ENCODE assay signal across 13 cellular contexts in genomic region chr2:71603311-71603794, GRCh38.
DNase-seq lines count a peak whose midpoint lies in the region; ATAC-seq, FAIRE-seq and TF ChIP-seq lines count a peak whose summit lies in the region.
"Had no signal": no experiment of that assay in that cellular context is flagged by ENCODE, and none has a peak within 500 bp of the region (broad histone marks: within the 10 kb centered on the region; RNA-seq: fewer than 3 reads in every experiment).

No MANE protein-coding gene starts in this region.

- H3K27ac ChIP-seq in caudate nucleus (ENCODE audit: low read depth, low read length) (peak overlapping the region; percentile 2), HepG2 (ENCODE audit: extremely low read length, insufficient read depth, low read length) (no peak overlapping the region), temporal lobe (ENCODE audit: low read depth, low read length) (peak overlapping the region; percentile 19)
- H3K27ac ChIP-seq: colonic mucosa had no signal

- no TSS peak for BruUV-seq in HepG2 (replicated peaks; lab: Mats Ljungman, UMichigan)

- CTCF ChIA-PET in activated CD4-positive, alpha-beta T cell treated with anti-CD3 and anti-CD28 coated beads for 36 hours (lab: Charles Lee): no interaction called here
- CTCF ChIA-PET in HepG2 (lab: Yijun Ruan, JAX; ENCODE audit: low intra/inter-chr PET ratio, low total read pairs): no interaction called here

- no peaks in the 10 kb centered on the region for H3K36me3 Mint-ChIP-seq in activated CD4-positive, alpha-beta T cell treated with anti-CD3 and anti-CD28 coated beads, Interleukin-2, amount 10 ng/mL, durations not matched to agents 24 days and 14 days (ENCODE audit: low read depth)
- H3K36me3 Mint-ChIP-seq in activated CD4-positive, alpha-beta T cell treated with anti-CD3 and anti-CD28 coated beads for 36 hours (ENCODE audit: low read depth): no peaks in the 10 kb centered on the region
- H3K36me3 Mint-ChIP-seq: T-cell had no signal

- no peak for FAIRE-seq in HepG2 (lab: Jason Lieb, UNC)
- FAIRE-seq: A204.1, small intestine had no signal

- POLR2A ChIA-PET in activated CD4-positive, alpha-beta T cell treated with anti-CD3 and anti-CD28 coated beads for 36 hours (lab: Charles Lee): no interaction called here
- POLR2A ChIA-PET in HepG2 (lab: Yijun Ruan, JAX): no interaction called here

- H3K27ac Mint-ChIP-seq in activated CD4-positive, alpha-beta T cell treated with anti-CD3 and anti-CD28 coated beads, Interleukin-2, amount 10 ng/mL, durations not matched to agents 24 days and 14 days: peak overlapping the region; percentile 65
- no peak overlapping the region for H3K27ac Mint-ChIP-seq in activated CD4-positive, alpha-beta T cell treated with anti-CD3 and anti-CD28 coated beads for 36 hours
- H3K27ac Mint-ChIP-seq: T-cell had no signal

- no peak for TF ChIP-seq CTCF in HepG2 (CRISPR knock-in tag; IDR thresholded peaks at IDR 0.05)

- no peaks in the 10 kb centered on the region for H3K4me1 ChIP-seq in HepG2 (ENCODE audit: insufficient read depth, low read length)
- H3K4me1 ChIP-seq: colonic mucosa had no signal

- in situ Hi-C loops in HepG2 (cut with HindIII; ENCODE audit: extremely low pct_ligation_motif_present, low pct_unique_long_range_greater_than_20kb): no loop called here

- TF ChIP-seq POLR2A in HepG2 (IDR thresholded peaks at IDR 0.05; ENCODE audit: insufficient read depth in 1 of 2, low read depth in 2 of 2, low read length in 2 of 2): no peak

- no peak overlapping the region for H3K4me3 ChIP-seq in HepG2 (replicated peaks in 1 of 3; ENCODE audit: insufficient read depth in 1 of 3, low read depth in 2 of 3, low read length in 3 of 3)
- H3K4me3 ChIP-seq: colonic mucosa had no signal

- no peak overlapping the region for H2AFZ ChIP-seq in HepG2 (ENCODE audit: low read length)

- peak overlapping the region; percentile 15 for H3K4me3 Mint-ChIP-seq in activated CD4-positive, alpha-beta T cell treated with anti-CD3 and anti-CD28 coated beads, Interleukin-2, amount 10 ng/mL, durations not matched to agents 24 days and 14 days
- H3K4me3 Mint-ChIP-seq in activated CD4-positive, alpha-beta T cell treated with anti-CD3 and anti-CD28 coated beads for 36 hours: no peak overlapping the region
- H3K4me3 Mint-ChIP-seq: T-cell had no signal

- no peak overlapping the region for H3K4me2 ChIP-seq in HepG2 (ENCODE audit: low read depth, low read length)

- H3K9me3 Mint-ChIP-seq in activated CD4-positive, alpha-beta T cell treated with anti-CD3 and anti-CD28 coated beads, Interleukin-2, amount 10 ng/mL, durations not matched to agents 24 days and 14 days: no peaks in the 10 kb centered on the region
- H3K9me3 Mint-ChIP-seq in activated CD4-positive, alpha-beta T cell treated with anti-CD3 and anti-CD28 coated beads for 36 hours (ENCODE audit: low read depth): no peaks in the 10 kb centered on the region
- H3K9me3 Mint-ChIP-seq: T-cell had no signal

- no peak for TF ChIP-seq RAD21 in HepG2 (CRISPR knock-in tag; IDR thresholded peaks at IDR 0.05)

- H3K79me2 ChIP-seq in HepG2 (ENCODE audit: insufficient read depth, low read length): no peaks in the 10 kb centered on the region

- H3K4me1 Mint-ChIP-seq in activated CD4-positive, alpha-beta T cell treated with anti-CD3 and anti-CD28 coated beads, Interleukin-2, amount 10 ng/mL, durations not matched to agents 24 days and 14 days: peaks cover 20% of the 10 kb centered on the region
- H3K4me1 Mint-ChIP-seq in activated CD4-positive, alpha-beta T cell treated with anti-CD3 and anti-CD28 coated beads for 36 hours: peaks cover 3% of the 10 kb centered on the region

- H3K36me3 ChIP-seq in HepG2 (replicated peaks in 1 of 2; ENCODE audit: control insufficient read depth in 1 of 2, insufficient read depth in 2 of 2, low read length in 2 of 2): no peaks in the 10 kb centered on the region
- H3K36me3 ChIP-seq: colonic mucosa had no signal

- intact Hi-C loops in activated CD4-positive, alpha-beta T cell treated with anti-CD3 and anti-CD28 coated beads, Interleukin-2, amount 10 ng/mL, durations not matched to agents 24 days and 14 days (cut with micrococcal nuclease): no loop called here
- intact Hi-C loops in activated CD4-positive, alpha-beta T cell treated with anti-CD3 and anti-CD28 coated beads for 36 hours (cut with DNase I, micrococcal nuclease): no loop called here
- intact Hi-C loops in HepG2 (cut with micrococcal nuclease; ENCODE audit: unreplicated experiment): no loop called here

- no peak overlapping the region for H3K9ac ChIP-seq in HepG2 (ENCODE audit: insufficient read depth, low read depth, low read length)

- peaks cover 11% of the 10 kb centered on the region for H3K27me3 Mint-ChIP-seq in activated CD4-positive, alpha-beta T cell treated with anti-CD3 and anti-CD28 coated beads, Interleukin-2, amount 10 ng/mL, durations not matched to agents 24 days and 14 days
- peaks cover 11% of the 10 kb centered on the region for H3K27me3 Mint-ChIP-seq in activated CD4-positive, alpha-beta T cell treated with anti-CD3 and anti-CD28 coated beads for 36 hours

- peaks cover 0 to under 1% of the 10 kb centered on the region in 2 experiments; a peak in 1 of 5 replicates for H3K27me3 ChIP-seq in HepG2 (ENCODE audit: control insufficient read depth in 1 of 2, insufficient read depth in 2 of 2, low read length in 2 of 2)
- H3K27me3 ChIP-seq: colonic mucosa had no signal

- 45% methylated on average over 13 of the region's 13 CpGs for WGBS in HepG2 (ENCODE audit: low lambda C conversion rate)

- H4K20me1 ChIP-seq in HepG2 (ENCODE audit: insufficient read depth, low read length): no peaks in the 10 kb centered on the region

- no peak for DNase-seq in activated CD4-positive, alpha-beta T cell treated with anti-CD3 and anti-CD28 coated beads, Interleukin-2, amount 10 ng/mL, durations not matched to agents 24 days and 14 days
- DNase-seq in activated CD4-positive, alpha-beta T cell treated with anti-CD3 and anti-CD28 coated beads for 36 hours: no peak
- DNase-seq in caudate nucleus (lab: John Stamatoyannopoulos, UW): no peak
- DNase-seq in HepG2 (ENCODE audit: low spot score): no peak
- DNase-seq in mucosa of gallbladder (ENCODE audit: low spot score): no peak
- DNase-seq: colonic mucosa, NCI-H2081 treated with DMSO at 0.1 percent for 48 hours, small intestine had no signal

- no peaks in the 10 kb centered on the region for H3K9me3 ChIP-seq in HepG2 (ENCODE audit: low read length)
- H3K9me3 ChIP-seq: colonic mucosa had no signal

- TF ChIP-seq EP300 in HepG2 (IDR thresholded peaks at IDR 0.05; ENCODE audit: low read depth in 2 of 2, low read length in 2 of 2): no peak
- TF ChIP-seq EP300 in HepG2 (CRISPR knock-in tag; IDR thresholded peaks at IDR 0.05; ENCODE audit: borderline replicate concordance): no peak

- no peak for ATAC-seq in activated CD4-positive, alpha-beta T cell treated with anti-CD3 and anti-CD28 coated beads for 36 hours
- ATAC-seq in HepG2 (no peak; the same call in 2 of the 3 replicates), HG02885 (IDR thresholded peaks at IDR 0.05; ENCODE audit: poor library complexity, unreplicated experiment) (no peak), HG03520 (IDR thresholded peaks at IDR 0.05; ENCODE audit: unreplicated experiment) (no peak)
- ATAC-seq: T-cell had no signal

TF ChIP-seq in HepG2, 621 proteins besides CTCF, POLR2A, EP300 and RAD21 (continues in another document):
- TF ChIP-seq, protein P1, sequence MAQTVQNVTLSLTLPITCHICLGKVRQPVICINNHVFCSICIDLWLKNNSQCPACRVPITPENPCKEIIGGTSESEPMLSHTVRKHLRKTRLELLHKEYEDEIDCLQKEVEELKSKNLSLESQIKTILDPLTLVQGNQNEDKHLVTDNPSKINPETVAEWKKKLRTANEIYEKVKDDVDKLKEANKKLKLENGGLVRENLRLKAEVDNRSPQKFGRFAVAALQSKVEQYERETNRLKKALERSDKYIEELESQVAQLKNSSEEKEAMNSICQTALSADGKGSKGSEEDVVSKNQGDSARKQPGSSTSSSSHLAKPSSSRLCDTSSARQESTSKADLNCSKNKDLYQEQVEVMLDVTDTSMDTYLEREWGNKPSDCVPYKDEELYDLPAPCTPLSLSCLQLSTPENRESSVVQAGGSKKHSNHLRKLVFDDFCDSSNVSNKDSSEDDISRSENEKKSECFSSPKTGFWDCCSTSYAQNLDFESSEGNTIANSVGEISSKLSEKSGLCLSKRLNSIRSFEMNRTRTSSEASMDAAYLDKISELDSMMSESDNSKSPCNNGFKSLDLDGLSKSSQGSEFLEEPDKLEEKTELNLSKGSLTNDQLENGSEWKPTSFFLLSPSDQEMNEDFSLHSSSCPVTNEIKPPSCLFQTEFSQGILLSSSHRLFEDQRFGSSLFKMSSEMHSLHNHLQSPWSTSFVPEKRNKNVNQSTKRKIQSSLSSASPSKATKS (CRISPR knock-in tag; IDR thresholded peaks at IDR 0.05): no peak
- TF ChIP-seq NFRKB (IDR thresholded peaks at IDR 0.05): no peak
- TF ChIP-seq ZBTB14 (CRISPR knock-in tag; IDR thresholded peaks at IDR 0.05): no peak
